Comparison of ENCODE assay signal across 8 cellular contexts in genomic region chrX:65034292-65034640, GRCh38. TPM values are rescaled to one million over a fixed set of nuclear protein-coding genes. Genes with fewer than 3 reads are reported as not detected.
DNase-seq lines count a peak whose midpoint lies in the region; ATAC-seq and TF ChIP-seq lines count a peak whose summit lies in the region.

No MANE protein-coding gene starts in this region.

- H3K27ac ChIP-seq in GM23248, result peak overlapping the region; percentile 85
- H3K27ac ChIP-seq in RWPE1, result no peak overlapping the region

- H3K9me3 Mint-ChIP-seq in activated CD4-positive, alpha-beta memory T cell treated with anti-CD3 and anti-CD28 coated beads, Interleukin-2, amount 10 ng/mL, durations not matched to agents 7 days and 5 days, result no peaks in the 10 kb centered on the region
- peaks cover 0 to 2% (median 0%) of the 10 kb centered on the region in 6 donors for H3K9me3 Mint-ChIP-seq in immature natural killer cell
- H3K9me3 Mint-ChIP-seq in stimulated activated naive B cell treated with anti-CD40 and anti-IgM and Interleukin-4, amounts not matched to agents 10 μg/mL and 1 μg/mL and 100 μg/mL, for 72 hours, result no peaks in the 10 kb centered on the region

- H3K9me2 ChIP-seq in GM23248 (ENCODE audit: insufficient read depth), result no peaks in the 10 kb centered on the region

- H3K4me3 Mint-ChIP-seq in activated CD4-positive, alpha-beta memory T cell treated with anti-CD3 and anti-CD28 coated beads, Interleukin-2, amount 10 ng/mL, durations not matched to agents 7 days and 5 days, result peak overlapping the region; percentile 87
- H3K4me3 Mint-ChIP-seq in immature natural killer cell, result peak overlapping the region; percentile 83 to 91 (median 90)
- H3K4me3 Mint-ChIP-seq in stimulated activated naive B cell treated with anti-CD40 and anti-IgM and Interleukin-4, amounts not matched to agents 10 μg/mL and 1 μg/mL and 100 μg/mL, for 72 hours, result peak overlapping the region; percentile 94 to 95

- peaks cover 17% of the 10 kb centered on the region; the same call in 1 of the 2 replicates for H3K79me2 ChIP-seq in GM23248 (ENCODE audit: insufficient read depth)

- H4K20me1 ChIP-seq in GM23248 (ENCODE audit: insufficient read depth), result no peaks in the 10 kb centered on the region

- POLR2A ChIA-PET in activated CD4-positive, alpha-beta memory T cell treated with anti-CD3 and anti-CD28 coated beads, Interleukin-2, amount 10 ng/mL, durations not matched to agents 7 days and 5 days (lab: Charles Lee), result interaction anchor here (0.8 to 1.6 kb wide), 4 partner anchors 9 to 1280 kb away, joined by 4 to 7 read pairs (median 4); a partner anchor contains a TSS
- POLR2A ChIA-PET in RWPE1 (lab: Yijun Ruan, JAX; ENCODE audit: low non-redundant PET), result no interaction called here

- CTCF ChIA-PET in activated CD4-positive, alpha-beta memory T cell treated with anti-CD3 and anti-CD28 coated beads, Interleukin-2, amount 10 ng/mL, durations not matched to agents 7 days and 5 days (lab: Charles Lee), result interaction anchor here (1.2 to 1.8 kb wide), 2 partner anchors 10 to 58 kb away, joined by 4 to 6 read pairs; partner anchors contain the start of gene ZC4H2
- CTCF ChIA-PET in RWPE1 (lab: Yijun Ruan, JAX), result no interaction called here

- H3F3A ChIP-seq in GM23248 (ENCODE audit: insufficient read depth), result peaks cover 6% of the 10 kb centered on the region; the same call in 1 of the 2 replicates

- TF ChIP-seq CTCF in RWPE1 (conservative IDR thresholded peaks at IDR 0.05; ENCODE audit: low read depth), result no peak

- WGBS in GM23248 (ENCODE audit: low coverage in 1 of 2, low lambda C conversion rate in 2 of 2, missing lambda C conversion rate in 2 of 2), 2 experiments, result 5 to 7% methylated on average over 8 to 10 of the region's 11 CpGs

- no peaks in the 10 kb centered on the region for H3K9me3 ChIP-seq in GM23248 (ENCODE audit: low read depth)

- H3K27me3 Mint-ChIP-seq in activated CD4-positive, alpha-beta memory T cell treated with anti-CD3 and anti-CD28 coated beads, Interleukin-2, amount 10 ng/mL, durations not matched to agents 7 days and 5 days, result no peaks in the 10 kb centered on the region
- H3K27me3 Mint-ChIP-seq in immature natural killer cell (ENCODE audit: low read depth in 3 of 3), result peaks cover 6 to 8% (median 7%) of the 10 kb centered on the region in 3 donors
- H3K27me3 Mint-ChIP-seq in stimulated activated naive B cell treated with anti-CD40 and anti-IgM and Interleukin-4, amounts not matched to agents 10 μg/mL and 1 μg/mL and 100 μg/mL, for 72 hours, result no peaks in the 10 kb centered on the region

- H3K27me3 ChIP-seq in GM23248 (replicated peaks; ENCODE audit: insufficient read depth), result no peaks in the 10 kb centered on the region

- peak overlapping the region; percentile 96 for H3K4me2 ChIP-seq in GM23248 (ENCODE audit: unreplicated experiment)

- H3K9ac ChIP-seq in GM23248, result peak overlapping the region; percentile 89

- H3K27ac Mint-ChIP-seq in activated CD4-positive, alpha-beta memory T cell treated with anti-CD3 and anti-CD28 coated beads, Interleukin-2, amount 10 ng/mL, durations not matched to agents 7 days and 5 days, result peak overlapping the region; percentile 79
- peak overlapping the region; percentile 38 to 93 (median 88) for H3K27ac Mint-ChIP-seq in immature natural killer cell
- H3K27ac Mint-ChIP-seq in stimulated activated naive B cell treated with anti-CD40 and anti-IgM and Interleukin-4, amounts not matched to agents 10 μg/mL and 1 μg/mL and 100 μg/mL, for 72 hours, result peak overlapping the region; percentile 98

- H3K36me3 Mint-ChIP-seq in activated CD4-positive, alpha-beta memory T cell treated with anti-CD3 and anti-CD28 coated beads, Interleukin-2, amount 10 ng/mL, durations not matched to agents 7 days and 5 days (ENCODE audit: low read depth), result no peaks in the 10 kb centered on the region
- no peaks in the 10 kb centered on the region for H3K36me3 Mint-ChIP-seq in immature natural killer cell
- H3K36me3 Mint-ChIP-seq in stimulated activated naive B cell treated with anti-CD40 and anti-IgM and Interleukin-4, amounts not matched to agents 10 μg/mL and 1 μg/mL and 100 μg/mL, for 72 hours, result peaks cover 3% of the 10 kb centered on the region in 2 donors

- H2AFZ ChIP-seq in GM23248, result peak overlapping the region; percentile 96

- in situ Hi-C loops in GM23248 (cut with MboI), result no loop called here

- intact Hi-C loops in posterior cingulate gyrus (cut with DNase I), result loop anchor here (10.0 kb wide), 1 partner anchor 501 kb away; the partner anchor contains the start of gene LAS1L

- peak; percentile 20 for DNase-seq in GM23248
- DNase-seq in activated CD4-positive, alpha-beta memory T cell treated with anti-CD3 and anti-CD28 coated beads, Interleukin-2, amount 10 ng/mL, durations not matched to agents 7 days and 5 days, result no peak
- DNase-seq in immature natural killer cell, result no peak
- no peak for DNase-seq in stimulated activated naive B cell treated with anti-CD40 and anti-IgM and Interleukin-4, amounts not matched to agents 10 μg/mL and 1 μg/mL and 100 μg/mL, for 72 hours
- no peak for DNase-seq in posterior cingulate gyrus
- DNase-seq in RWPE1 (ENCODE audit: low spot score), result no peak
- no peak for DNase-seq in SK-N-DZ (ENCODE audit: low spot score)

- peaks cover 13% of the 10 kb centered on the region for H3K4me1 ChIP-seq in GM23248 (ENCODE audit: insufficient read depth)

- H3K4me1 Mint-ChIP-seq in activated CD4-positive, alpha-beta memory T cell treated with anti-CD3 and anti-CD28 coated beads, Interleukin-2, amount 10 ng/mL, durations not matched to agents 7 days and 5 days, result peaks cover 10% of the 10 kb centered on the region
- peaks cover 10 to 14% of the 10 kb centered on the region in 2 donors for H3K4me1 Mint-ChIP-seq in immature natural killer cell
- peaks cover 7 to 10% of the 10 kb centered on the region in 2 donors for H3K4me1 Mint-ChIP-seq in stimulated activated naive B cell treated with anti-CD40 and anti-IgM and Interleukin-4, amounts not matched to agents 10 μg/mL and 1 μg/mL and 100 μg/mL, for 72 hours

- peak; percentile 1 to 13 for ATAC-seq in stimulated activated naive B cell treated with anti-CD40 and anti-IgM and Interleukin-4, amounts not matched to agents 10 μg/mL and 1 μg/mL and 100 μg/mL, for 72 hours (replicated peaks)
- no peak for ATAC-seq in GM21825 (IDR thresholded peaks at IDR 0.05; ENCODE audit: unreplicated experiment)

- no peaks in the 10 kb centered on the region for H3K36me3 ChIP-seq in GM23248 (ENCODE audit: low read depth)

- H3K4me3 ChIP-seq in GM23248, result peak overlapping the region; percentile 80

RNA-seq across cellular contexts. Expression of gene ZC3H12B, which starts 0.4 kb away (rescaled TPM):
- total RNA-seq in GM23248 (2014; rRNA removed; shearing (Covaris generic)), result 1.0 and 2.6 TPM in 2 replicates
- polyA plus RNA-seq in GM23248 (2016; fragmentation: Nextera tagmentation; extraction: Ambion mirVana) (0.74 and 0.99 TPM in 2 replicates), immature natural killer cell (under 1 TPM in 2 of 3 donors, not detected in 1; 0.29 to 0.45 TPM)
- 1 to 10 TPM; 1.3 TPM for total RNA-seq in activated CD4-positive, alpha-beta memory T cell treated with anti-CD3 and anti-CD28 coated beads, Interleukin-2, amount 10 ng/mL, durations not matched to agents 7 days and 5 days
- 1.4 and 1.6 TPM in 2 replicates for polyA plus RNA-seq in SK-N-DZ (2014; cell fraction: cytosol; rRNA removed)
- polyA plus RNA-seq in SK-N-DZ (2014; cell fraction: nucleus; rRNA removed), result 0.64 and 2.5 TPM in 2 replicates

RNA-seq across cellular contexts. Expression of gene ZC4H2, which starts 58.0 kb away (rescaled TPM):
- total RNA-seq in GM23248 (2014; rRNA removed; shearing (Covaris generic)), result 3.2 and 14.3 TPM in 2 replicates
- 8.0 and 9.9 TPM in 2 replicates for polyA plus RNA-seq in GM23248 (2016; fragmentation: Nextera tagmentation; extraction: Ambion mirVana)
- 10 to 100 TPM; 11.0 to 13.1 TPM for total RNA-seq in activated CD4-positive, alpha-beta memory T cell treated with anti-CD3 and anti-CD28 coated beads, Interleukin-2, amount 10 ng/mL, durations not matched to agents 7 days and 5 days
- 1 to 10 TPM; 4.9 to 9.9 (median 6.3) TPM for polyA plus RNA-seq in immature natural killer cell
- polyA plus RNA-seq in SK-N-DZ (2014; cell fraction: cytosol; rRNA removed), result 43.1 and 43.8 TPM in 2 replicates
- 32.9 and 34.2 TPM in 2 replicates for polyA plus RNA-seq in SK-N-DZ (2014; cell fraction: nucleus; rRNA removed)
